26 cellular contexts compared by ENCODE assay signal in the genomic region with DNA sequence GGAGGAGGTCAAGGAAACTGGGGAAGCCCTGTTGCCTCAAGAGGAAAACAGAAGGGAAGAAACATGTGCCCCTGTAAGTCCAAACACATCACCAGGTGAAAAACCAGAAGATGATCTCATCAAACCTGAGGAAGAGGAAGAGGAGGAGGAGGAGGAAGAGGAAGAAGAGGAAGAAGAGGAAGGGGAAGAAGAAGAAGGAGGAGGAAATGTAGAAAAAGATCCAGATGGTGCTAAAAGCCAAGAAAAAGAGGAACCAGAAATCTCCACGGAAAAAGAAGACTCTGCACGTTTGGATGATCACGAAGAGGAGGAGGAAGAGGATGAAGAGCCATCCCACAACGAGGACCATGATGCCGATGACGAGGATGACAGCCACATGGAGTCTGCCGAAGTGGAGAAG.
A peak's percentile ranks its signal among the peaks of the same experiment; 100 is the strongest.
DNase-seq lines count a peak whose midpoint lies in the region; ATAC-seq and TF ChIP-seq lines count a peak whose summit lies in the region.
"Had no signal": no experiment of that assay in that cellular context is flagged by ENCODE, and none has a peak within 500 bp of the region (broad histone marks: within the 10 kb centered on the region; RNA-seq: fewer than 3 reads in every experiment).

No MANE protein-coding gene starts in this region.

- intact Hi-C loops in activated CD8-positive, alpha-beta T cell treated with anti-CD3 and anti-CD28 coated beads for 36 hours (cut with micrococcal nuclease), result no loop called here
- intact Hi-C loops in activated T-helper 1 cell treated with anti-CD3 and anti-CD28 coated beads, Interleukin-12 subunit alpha, Interleukin-12 subunit beta, Interleukin-2, Interleukin-4 antibody, amounts not matched to agents 30 ng/mL and 10 ng/mL and 1 ng/mL, durations not matched to agents 14 hours and 24 hours and 36 hours (cut with micrococcal nuclease), result no loop called here

- no peaks in the 10 kb centered on the region for H3K9me3 ChIP-seq in neutrophil
- H3K9me3 ChIP-seq: gastrocnemius medialis, SJSA1, stomach had no signal

- no peak for TF ChIP-seq CTCF in activated CD8-positive, alpha-beta T cell treated with anti-CD3 and anti-CD28 coated beads for 36 hours (IDR thresholded peaks at IDR 0.05)
- no peak for TF ChIP-seq CTCF in neutrophil (IDR thresholded peaks at IDR 0.05)

- H3K36me3 Mint-ChIP-seq in activated CD8-positive, alpha-beta T cell treated with anti-CD3 and anti-CD28 coated beads for 36 hours (ENCODE audit: low read depth), result peaks cover 39% of the 10 kb centered on the region
- H3K36me3 Mint-ChIP-seq in activated CD8-positive, alpha-beta T cell treated with anti-CD3 and anti-CD28 coated beads, Interleukin-2, amount 10 ng/mL, durations not matched to agents 7 days and 5 days (ENCODE audit: low read depth), result peaks cover 39% of the 10 kb centered on the region
- peaks cover 36% of the 10 kb centered on the region for H3K36me3 Mint-ChIP-seq in activated T-helper 1 cell treated with anti-CD3 and anti-CD28 coated beads, Interleukin-12 subunit alpha, Interleukin-12 subunit beta, Interleukin-2, Interleukin-4 antibody, amounts not matched to agents 30 ng/mL and 10 ng/mL and 1 ng/mL, durations not matched to agents 14 hours and 24 hours and 36 hours (ENCODE audit: low read depth)
- peaks cover 50% of the 10 kb centered on the region for H3K36me3 Mint-ChIP-seq in stimulated activated memory B cell treated with anti-CD40 and anti-IgM and Interleukin-4, amounts not matched to agents 10 μg/mL and 1 μg/mL and 100 μg/mL, for 72 hours

- no peak overlapping the region for H3K4me3 ChIP-seq in neutrophil (ENCODE audit: low read depth in 1 of 2, low read length in 1 of 2)
- H3K4me3 ChIP-seq: gastrocnemius medialis, GM23248, neural progenitor cell, SJSA1, smooth muscle cell, stomach had no signal

- H3K4me1 ChIP-seq in neutrophil (ENCODE audit: control insufficient read depth in 1 of 2, insufficient read depth in 1 of 2, low read depth in 1 of 2, low read length in 1 of 2), result no peaks in the 10 kb centered on the region
- H3K4me1 ChIP-seq: neural progenitor cell, SJSA1 had no signal

- POLR2A ChIA-PET in activated CD8-positive, alpha-beta T cell treated with anti-CD3 and anti-CD28 coated beads for 36 hours (lab: Charles Lee), result no interaction called here
- POLR2A ChIA-PET in activated CD8-positive, alpha-beta T cell treated with anti-CD3 and anti-CD28 coated beads, Interleukin-2, amount 10 ng/mL, durations not matched to agents 7 days and 5 days (lab: Charles Lee), result no interaction called here

- no peaks in the 10 kb centered on the region for H3K27me3 ChIP-seq in neutrophil
- H3K27me3 ChIP-seq: gastrocnemius medialis, neural progenitor cell, SJSA1, stomach had no signal

- no peak for ATAC-seq in activated CD8-positive, alpha-beta T cell treated with anti-CD3 and anti-CD28 coated beads for 36 hours
- ATAC-seq in activated CD8-positive, alpha-beta T cell treated with anti-CD3 and anti-CD28 coated beads, Interleukin-2, amount 10 ng/mL, durations not matched to agents 7 days and 5 days, result no peak
- ATAC-seq in stimulated activated memory B cell treated with anti-CD40 and anti-IgM and Interleukin-4, amounts not matched to agents 10 μg/mL and 1 μg/mL and 100 μg/mL, for 72 hours, result no peak
- ATAC-seq in HG03159 (IDR thresholded peaks at IDR 0.05; ENCODE audit: unreplicated experiment), result no peak
- ATAC-seq: gastrocnemius medialis, right cardiac atrium had no signal

- peaks cover 13% of the 10 kb centered on the region for H3K4me1 Mint-ChIP-seq in activated CD8-positive, alpha-beta T cell treated with anti-CD3 and anti-CD28 coated beads for 36 hours (ENCODE audit: low read depth)
- H3K4me1 Mint-ChIP-seq in activated CD8-positive, alpha-beta T cell treated with anti-CD3 and anti-CD28 coated beads, Interleukin-2, amount 10 ng/mL, durations not matched to agents 7 days and 5 days (ENCODE audit: low read depth), result peaks cover 3% of the 10 kb centered on the region
- H3K4me1 Mint-ChIP-seq in activated T-helper 1 cell treated with anti-CD3 and anti-CD28 coated beads, Interleukin-12 subunit alpha, Interleukin-12 subunit beta, Interleukin-2, Interleukin-4 antibody, amounts not matched to agents 30 ng/mL and 10 ng/mL and 1 ng/mL, durations not matched to agents 14 hours and 24 hours and 36 hours (ENCODE audit: low read depth), result peaks cover 11% of the 10 kb centered on the region
- peaks cover 2% of the 10 kb centered on the region for H3K4me1 Mint-ChIP-seq in stimulated activated memory B cell treated with anti-CD40 and anti-IgM and Interleukin-4, amounts not matched to agents 10 μg/mL and 1 μg/mL and 100 μg/mL, for 72 hours
- H3K4me1 Mint-ChIP-seq: neural progenitor cell had no signal

- peaks cover 25% of the 10 kb centered on the region for H3K36me3 ChIP-seq in neutrophil

- no peak overlapping the region for H3K4me3 Mint-ChIP-seq in activated CD8-positive, alpha-beta T cell treated with anti-CD3 and anti-CD28 coated beads for 36 hours
- H3K4me3 Mint-ChIP-seq in activated CD8-positive, alpha-beta T cell treated with anti-CD3 and anti-CD28 coated beads, Interleukin-2, amount 10 ng/mL, durations not matched to agents 7 days and 5 days, result no peak overlapping the region
- H3K4me3 Mint-ChIP-seq in activated T-helper 1 cell treated with anti-CD3 and anti-CD28 coated beads, Interleukin-12 subunit alpha, Interleukin-12 subunit beta, Interleukin-2, Interleukin-4 antibody, amounts not matched to agents 30 ng/mL and 10 ng/mL and 1 ng/mL, durations not matched to agents 14 hours and 24 hours and 36 hours, result no peak overlapping the region
- no peak overlapping the region for H3K4me3 Mint-ChIP-seq in stimulated activated memory B cell treated with anti-CD40 and anti-IgM and Interleukin-4, amounts not matched to agents 10 μg/mL and 1 μg/mL and 100 μg/mL, for 72 hours
- H3K4me3 Mint-ChIP-seq: activated CD4-positive, alpha-beta memory T cell treated with anti-CD3 and anti-CD28 coated beads for 36 hours; activated naive CD4-positive, alpha-beta T cell treated with anti-CD3 and anti-CD28 coated beads, Interleukin-2, amount 10 ng/mL, durations not matched to agents 7 days and 5 days; CD4-positive, alpha-beta T cell; neural progenitor cell had no signal

- CTCF ChIA-PET in activated CD8-positive, alpha-beta T cell treated with anti-CD3 and anti-CD28 coated beads for 36 hours (lab: Charles Lee), result no interaction called here
- CTCF ChIA-PET in activated CD8-positive, alpha-beta T cell treated with anti-CD3 and anti-CD28 coated beads, Interleukin-2, amount 10 ng/mL, durations not matched to agents 7 days and 5 days (lab: Charles Lee), result interaction anchor here (1.6 kb wide), 1 partner anchor 9 kb away, joined by 4 read pairs; no protein-coding TSS in a partner anchor

- peak overlapping the region; percentile 58 for H3K27ac Mint-ChIP-seq in activated CD8-positive, alpha-beta T cell treated with anti-CD3 and anti-CD28 coated beads for 36 hours
- no peak overlapping the region for H3K27ac Mint-ChIP-seq in activated CD8-positive, alpha-beta T cell treated with anti-CD3 and anti-CD28 coated beads, Interleukin-2, amount 10 ng/mL, durations not matched to agents 7 days and 5 days
- H3K27ac Mint-ChIP-seq in activated T-helper 1 cell treated with anti-CD3 and anti-CD28 coated beads, Interleukin-12 subunit alpha, Interleukin-12 subunit beta, Interleukin-2, Interleukin-4 antibody, amounts not matched to agents 30 ng/mL and 10 ng/mL and 1 ng/mL, durations not matched to agents 14 hours and 24 hours and 36 hours, result peak overlapping the region; percentile 46
- H3K27ac Mint-ChIP-seq in stimulated activated memory B cell treated with anti-CD40 and anti-IgM and Interleukin-4, amounts not matched to agents 10 μg/mL and 1 μg/mL and 100 μg/mL, for 72 hours, result no peak overlapping the region
- H3K27ac Mint-ChIP-seq: activated CD4-positive, alpha-beta memory T cell treated with anti-CD3 and anti-CD28 coated beads for 36 hours; activated naive CD4-positive, alpha-beta T cell treated with anti-CD3 and anti-CD28 coated beads, Interleukin-2, amount 10 ng/mL, durations not matched to agents 7 days and 5 days; CD4-positive, alpha-beta T cell; neural progenitor cell had no signal

- no peak for DNase-seq in activated CD8-positive, alpha-beta T cell treated with anti-CD3 and anti-CD28 coated beads for 36 hours
- DNase-seq in activated CD8-positive, alpha-beta T cell treated with anti-CD3 and anti-CD28 coated beads, Interleukin-2, amount 10 ng/mL, durations not matched to agents 7 days and 5 days, result no peak
- DNase-seq in MV-4-11 (lab: John Stamatoyannopoulos, UW) (peak; percentile 63), DMS79 treated with DMSO at 0.1 percent for 48 hours (lab: John Stamatoyannopoulos, UW) (no peak)
- no peak for DNase-seq in activated T-helper 1 cell treated with anti-CD3 and anti-CD28 coated beads, Interleukin-12 subunit alpha, Interleukin-12 subunit beta, Interleukin-2, Interleukin-4 antibody, amounts not matched to agents 30 ng/mL and 10 ng/mL and 1 ng/mL, durations not matched to agents 14 hours and 24 hours and 36 hours (ENCODE audit: low spot score)
- DNase-seq: activated CD4-positive, alpha-beta memory T cell treated with anti-CD3 and anti-CD28 coated beads for 36 hours; activated CD8-positive, alpha-beta memory T cell treated with anti-CD3 and anti-CD28 coated beads, Interleukin-2, amount 50 U/mL, for 48 hours; activated naive CD4-positive, alpha-beta T cell treated with anti-CD3 and anti-CD28 coated beads, Interleukin-2, amount 10 ng/mL, durations not matched to agents 7 days and 5 days; CD4-positive, alpha-beta T cell; gastrocnemius medialis; GM23248; NCI-H1417 treated with DMSO at 0.1 percent for 48 hours; NCI-H2081; NCI-H2227 treated with DMSO at 0.1 percent for 48 hours; right cardiac atrium; RPMI8226; stimulated activated CD4-positive, alpha-beta T cell treated with anti-CD3 and anti-CD28 coated beads, Interleukin-1b, Interleukin-23, amount 100 ng/mL, for 48 hours; stomach; T-helper 1 cell had no signal

- H3K9me3 Mint-ChIP-seq in activated CD8-positive, alpha-beta T cell treated with anti-CD3 and anti-CD28 coated beads for 36 hours, result no peaks in the 10 kb centered on the region
- H3K9me3 Mint-ChIP-seq in activated CD8-positive, alpha-beta T cell treated with anti-CD3 and anti-CD28 coated beads, Interleukin-2, amount 10 ng/mL, durations not matched to agents 7 days and 5 days (ENCODE audit: insufficient read depth), result no peaks in the 10 kb centered on the region
- H3K9me3 Mint-ChIP-seq in activated T-helper 1 cell treated with anti-CD3 and anti-CD28 coated beads, Interleukin-12 subunit alpha, Interleukin-12 subunit beta, Interleukin-2, Interleukin-4 antibody, amounts not matched to agents 30 ng/mL and 10 ng/mL and 1 ng/mL, durations not matched to agents 14 hours and 24 hours and 36 hours, result no peaks in the 10 kb centered on the region
- no peaks in the 10 kb centered on the region for H3K9me3 Mint-ChIP-seq in stimulated activated memory B cell treated with anti-CD40 and anti-IgM and Interleukin-4, amounts not matched to agents 10 μg/mL and 1 μg/mL and 100 μg/mL, for 72 hours
- H3K9me3 Mint-ChIP-seq: activated CD4-positive, alpha-beta memory T cell treated with anti-CD3 and anti-CD28 coated beads for 36 hours; activated naive CD4-positive, alpha-beta T cell treated with anti-CD3 and anti-CD28 coated beads, Interleukin-2, amount 10 ng/mL, durations not matched to agents 7 days and 5 days; CD4-positive, alpha-beta T cell; neural progenitor cell had no signal

- peak overlapping the region; percentile 2 for H3K27ac ChIP-seq in neutrophil
- H3K27ac ChIP-seq: gastrocnemius medialis, GM23248, neural progenitor cell, parathyroid adenoma, SJSA1, stomach had no signal

- no peaks in the 10 kb centered on the region for H3K27me3 Mint-ChIP-seq in activated CD8-positive, alpha-beta T cell treated with anti-CD3 and anti-CD28 coated beads for 36 hours
- no peaks in the 10 kb centered on the region for H3K27me3 Mint-ChIP-seq in activated CD8-positive, alpha-beta T cell treated with anti-CD3 and anti-CD28 coated beads, Interleukin-2, amount 10 ng/mL, durations not matched to agents 7 days and 5 days (ENCODE audit: low read depth)
- H3K27me3 Mint-ChIP-seq in activated T-helper 1 cell treated with anti-CD3 and anti-CD28 coated beads, Interleukin-12 subunit alpha, Interleukin-12 subunit beta, Interleukin-2, Interleukin-4 antibody, amounts not matched to agents 30 ng/mL and 10 ng/mL and 1 ng/mL, durations not matched to agents 14 hours and 24 hours and 36 hours (ENCODE audit: insufficient read depth), result no peaks in the 10 kb centered on the region
- no peaks in the 10 kb centered on the region for H3K27me3 Mint-ChIP-seq in stimulated activated memory B cell treated with anti-CD40 and anti-IgM and Interleukin-4, amounts not matched to agents 10 μg/mL and 1 μg/mL and 100 μg/mL, for 72 hours
- H3K27me3 Mint-ChIP-seq: activated CD4-positive, alpha-beta memory T cell treated with anti-CD3 and anti-CD28 coated beads for 36 hours; activated naive CD4-positive, alpha-beta T cell treated with anti-CD3 and anti-CD28 coated beads, Interleukin-2, amount 10 ng/mL, durations not matched to agents 7 days and 5 days; CD4-positive, alpha-beta T cell had no signal

Comparison
In these comparisons a context has a peak if more than half of its experiments do, and no peak if none do; other contexts are left out.
1. H3K27ac Mint-ChIP-seq: peak in activated CD8-positive, alpha-beta T cell treated with anti-CD3 and anti-CD28 coated beads for 36 hours (single experiment) and activated T-helper 1 cell treated with anti-CD3 and anti-CD28 coated beads, Interleukin-12 subunit alpha, Interleukin-12 subunit beta, Interleukin-2, Interleukin-4 antibody, amounts not matched to agents 30 ng/mL and 10 ng/mL and 1 ng/mL, durations not matched to agents 14 hours and 24 hours and 36 hours (single experiment); none in activated CD8-positive, alpha-beta T cell treated with anti-CD3 and anti-CD28 coated beads, Interleukin-2, amount 10 ng/mL, durations not matched to agents 7 days and 5 days (single experiment) and stimulated activated memory B cell treated with anti-CD40 and anti-IgM and Interleukin-4, amounts not matched to agents 10 μg/mL and 1 μg/mL and 100 μg/mL, for 72 hours (single experiment).